1 cellular context compared by ENCODE assay signal in the genomic region with DNA sequence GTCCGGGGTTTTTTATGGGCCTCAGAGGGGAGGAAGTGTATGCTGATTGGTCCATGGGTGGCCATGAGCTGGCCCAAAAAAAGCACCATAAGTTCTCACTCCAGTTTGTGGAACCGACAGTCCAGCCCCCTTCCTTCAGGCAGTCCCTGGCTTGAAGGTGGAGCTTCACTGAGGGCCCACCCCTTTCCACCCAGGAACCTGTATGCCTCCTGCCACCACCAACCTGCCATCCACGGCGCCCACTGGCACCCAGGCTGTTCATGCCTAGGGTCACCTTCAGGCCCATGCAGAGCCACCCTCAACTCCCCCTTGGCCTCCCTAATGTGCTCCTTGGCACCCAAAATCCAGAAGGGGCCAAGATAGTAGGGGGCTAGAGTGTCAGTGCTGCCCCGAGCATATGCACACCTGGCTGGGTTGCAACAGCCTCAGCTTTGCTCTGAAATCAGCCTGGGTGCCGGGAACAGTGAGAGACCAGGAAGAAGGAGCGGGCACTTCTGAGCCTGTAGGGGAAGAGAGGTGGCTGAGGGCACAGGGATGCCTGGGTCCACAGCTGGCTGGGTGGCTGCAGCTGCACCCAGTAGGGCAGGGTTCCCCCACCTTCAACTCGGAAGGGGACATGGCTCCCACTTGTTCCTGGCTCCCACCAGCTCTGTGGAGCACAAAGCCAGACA.
TF ChIP-seq lines count a peak whose summit lies in the region.

No MANE protein-coding gene starts in this region.

TF ChIP-seq in IMR-90, 13 proteins besides CTCF, POLR2A, EP300 and RAD21:
- TF ChIP-seq CEBPB (IDR thresholded peaks at IDR 0.05; ENCODE audit: low read depth, low read length) (no peak), MXI1 (IDR thresholded peaks at IDR 0.05; ENCODE audit: borderline replicate concordance, low read depth, low read length) (no peak), MAZ (IDR thresholded peaks at IDR 0.05; ENCODE audit: borderline replicate concordance, low read depth, low read length) (no peak), SMC3 (IDR thresholded peaks at IDR 0.05; ENCODE audit: low read depth, low read length) (no peak), RCOR1 (IDR thresholded peaks at IDR 0.05; ENCODE audit: insufficient replicate concordance, low read length) (no peak), RFX5 (IDR thresholded peaks at IDR 0.05; ENCODE audit: low read depth, low read length) (no peak), BHLHE40 (IDR thresholded peaks at IDR 0.05; ENCODE audit: low read depth, low read length) (no peak), MAFK (IDR thresholded peaks at IDR 0.05; ENCODE audit: low read depth, low read length) (no peak), NFE2L2 (IDR thresholded peaks at IDR 0.05; ENCODE audit: low read depth, low read length) (no peak), CHD1 (IDR thresholded peaks at IDR 0.05; ENCODE audit: low read depth, low read length) (no peak), FOS (IDR thresholded peaks at IDR 0.05; ENCODE audit: low read depth, low read length) (no peak)
- TF ChIP-seq, protein P1, sequence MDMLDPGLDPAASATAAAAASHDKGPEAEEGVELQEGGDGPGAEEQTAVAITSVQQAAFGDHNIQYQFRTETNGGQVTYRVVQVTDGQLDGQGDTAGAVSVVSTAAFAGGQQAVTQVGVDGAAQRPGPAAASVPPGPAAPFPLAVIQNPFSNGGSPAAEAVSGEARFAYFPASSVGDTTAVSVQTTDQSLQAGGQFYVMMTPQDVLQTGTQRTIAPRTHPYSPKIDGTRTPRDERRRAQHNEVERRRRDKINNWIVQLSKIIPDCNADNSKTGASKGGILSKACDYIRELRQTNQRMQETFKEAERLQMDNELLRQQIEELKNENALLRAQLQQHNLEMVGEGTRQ (IDR thresholded peaks at IDR 0.05; ENCODE audit: low read depth, low read length): no peak
- TF ChIP-seq, protein P2, sequence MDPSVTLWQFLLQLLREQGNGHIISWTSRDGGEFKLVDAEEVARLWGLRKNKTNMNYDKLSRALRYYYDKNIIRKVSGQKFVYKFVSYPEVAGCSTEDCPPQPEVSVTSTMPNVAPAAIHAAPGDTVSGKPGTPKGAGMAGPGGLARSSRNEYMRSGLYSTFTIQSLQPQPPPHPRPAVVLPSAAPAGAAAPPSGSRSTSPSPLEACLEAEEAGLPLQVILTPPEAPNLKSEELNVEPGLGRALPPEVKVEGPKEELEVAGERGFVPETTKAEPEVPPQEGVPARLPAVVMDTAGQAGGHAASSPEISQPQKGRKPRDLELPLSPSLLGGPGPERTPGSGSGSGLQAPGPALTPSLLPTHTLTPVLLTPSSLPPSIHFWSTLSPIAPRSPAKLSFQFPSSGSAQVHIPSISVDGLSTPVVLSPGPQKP (IDR thresholded peaks at IDR 0.05; ENCODE audit: borderline replicate concordance, low read depth, low read length): no peak
TF ChIP-seq in IMR-90: peak in this region for 0.
